8 cellular contexts compared by ENCODE assay signal in the genomic region with DNA sequence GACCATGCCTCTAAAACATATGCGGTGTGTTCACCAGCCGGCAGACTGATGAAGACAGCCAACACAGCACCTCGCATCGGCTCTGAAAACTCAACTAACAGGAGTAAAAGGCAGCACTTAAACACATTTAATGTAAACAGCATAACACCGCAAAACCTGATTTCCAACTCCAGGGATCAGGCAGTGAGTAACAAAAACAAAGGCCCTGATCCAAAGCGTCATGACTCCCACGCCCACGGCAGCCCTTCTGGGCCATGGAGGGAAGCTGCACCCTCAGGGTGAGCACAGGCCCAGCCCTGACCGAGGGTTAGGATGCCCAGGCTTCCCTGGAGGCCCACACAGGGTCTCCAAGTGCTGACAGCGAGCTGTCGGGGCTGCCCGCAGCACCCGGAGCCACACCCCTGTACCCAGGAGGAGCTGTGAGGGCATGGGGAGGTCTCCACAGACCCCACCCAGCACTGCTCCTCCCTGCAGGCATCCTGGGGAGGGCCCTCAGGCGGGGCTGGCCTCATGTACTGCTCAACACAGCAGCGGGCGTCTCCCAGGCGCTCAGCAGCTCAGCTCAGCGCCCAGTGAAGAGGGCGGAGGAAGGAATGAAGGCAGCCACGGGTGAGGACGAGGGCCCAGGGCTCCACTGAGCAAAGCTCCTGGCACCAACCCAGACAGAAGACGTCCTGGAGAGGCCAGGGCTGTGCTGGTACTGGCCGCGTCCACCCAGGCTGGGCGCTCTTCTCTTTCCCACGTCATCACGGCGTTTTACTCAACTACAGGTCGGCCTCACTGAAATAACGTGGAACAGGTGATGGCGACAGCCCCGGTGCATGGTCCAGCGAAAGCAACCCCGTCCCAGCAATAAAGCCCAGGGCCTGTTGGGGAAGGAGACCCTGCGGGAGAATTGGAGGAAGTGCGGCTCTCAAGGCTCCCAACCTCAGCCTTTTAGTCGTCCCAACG. TPM values are rescaled to one million over a fixed set of nuclear protein-coding genes. Genes with fewer than 3 reads are reported as not detected.
DNase-seq lines count a peak whose midpoint lies in the region; ATAC-seq and TF ChIP-seq lines count a peak whose summit lies in the region.

No MANE protein-coding gene starts in this region.

- H3K27me3 ChIP-seq in heart right ventricle (no peaks in the 10 kb centered on the region), A673 (replicated peaks; ENCODE audit: insufficient read depth, low read depth, low read length, poor library complexity) (no peaks in the 10 kb centered on the region)

- no TSS peak for BruUV-seq in A673 (replicated peaks; lab: Mats Ljungman, UMichigan)

- DNase-seq in HCEC 1CT (peak; percentile 69), heart right ventricle (no peak), A673 (ENCODE audit: low spot score) (no peak), globus pallidus (ENCODE audit: low spot score) (no peak), iPS-NIHi11 (ENCODE audit: low spot score) (no peak)

- peaks cover 48% of the 10 kb centered on the region for H3K36me3 Mint-ChIP-seq in activated T-helper 17 cell treated with anti-CD3 and anti-CD28 coated beads, Interleukin-2, amount 50 U/mL, for 72 hours (ENCODE audit: low read depth)

- H3K36me3 ChIP-seq in heart right ventricle (peaks cover 0 to 18% (median 0%) of the 10 kb centered on the region in 9 donors), A673 (ENCODE audit: insufficient read depth, low read length, poor library complexity, severe bottlenecking) (no peaks in the 10 kb centered on the region)

- ATAC-seq in activated T-helper 17 cell treated with anti-CD3 and anti-CD28 coated beads, Interleukin-2, amount 50 U/mL, for 72 hours (replicated peaks), result peak; percentile 24
- ATAC-seq in heart right ventricle, result peak; percentile 48 to 83 (median 70)
- ATAC-seq in HG02840 (IDR thresholded peaks at IDR 0.05; ENCODE audit: low FRiP score, unreplicated experiment), result no peak

- no peaks in the 10 kb centered on the region for H3K9me3 ChIP-seq in heart right ventricle
- H3K9me3 ChIP-seq in A673 (ENCODE audit: low read depth, low read length, poor library complexity, severe bottlenecking), result no peaks in the 10 kb centered on the region

- peaks cover 0 to 19% (median 3%) of the 10 kb centered on the region in 9 donors for H3K4me1 ChIP-seq in heart right ventricle
- H3K4me1 ChIP-seq in A673 (ENCODE audit: insufficient read depth, low read length, poor library complexity, severe bottlenecking), result peaks cover 5% of the 10 kb centered on the region

- POLR2A ChIA-PET in A673 (lab: Charles Lee; ENCODE audit: low non-redundant PET), result no interaction called here

- H3K27ac ChIP-seq in heart right ventricle (peak overlapping the region in 8 of 10 donors; percentile 24 to 52 (median 42)), skin epidermis (peak overlapping the region in 19 of 21 experiments; percentile 12 to 81 (median 57)), A673 (ENCODE audit: low read depth, low read length, poor library complexity, severe bottlenecking) (no peak overlapping the region)

- intact Hi-C loops in heart right ventricle (cut with DNase I) (loop anchor here in 1 of 10 donors (5.0 kb wide), 1 partner anchor 1526 kb away; no protein-coding TSS in a partner anchor), A673 (cut with micrococcal nuclease; ENCODE audit: unreplicated experiment) (no loop called here)

- H3K27ac Mint-ChIP-seq in activated T-helper 17 cell treated with anti-CD3 and anti-CD28 coated beads, Interleukin-2, amount 50 U/mL, for 72 hours, result no peak overlapping the region

- TF ChIP-seq CTCF in heart right ventricle (IDR thresholded peaks at IDR 0.05), result no peak
- TF ChIP-seq CTCF in A673 (conservative IDR thresholded peaks at IDR 0.05; ENCODE audit: low read depth, low read length), result no peak

- no peaks in the 10 kb centered on the region for H3K27me3 Mint-ChIP-seq in activated T-helper 17 cell treated with anti-CD3 and anti-CD28 coated beads, Interleukin-2, amount 50 U/mL, for 72 hours

- H3K4me3 Mint-ChIP-seq in activated T-helper 17 cell treated with anti-CD3 and anti-CD28 coated beads, Interleukin-2, amount 50 U/mL, for 72 hours, result no peak overlapping the region

- 80 to 86% methylated on average over 38 of the region's 38 CpGs for WGBS in heart right ventricle, 2 donors

- CTCF ChIA-PET in A673 (lab: Charles Lee), result no interaction called here

- no peak overlapping the region for H3K4me3 ChIP-seq in heart right ventricle
- no peak overlapping the region for H3K4me3 ChIP-seq in skin epidermis
- H3K4me3 ChIP-seq in A673 (ENCODE audit: low read depth, low read length, poor library complexity, severe bottlenecking), result no peak overlapping the region

- peaks cover 12% of the 10 kb centered on the region for H3K4me1 Mint-ChIP-seq in activated T-helper 17 cell treated with anti-CD3 and anti-CD28 coated beads, Interleukin-2, amount 50 U/mL, for 72 hours

- no peaks in the 10 kb centered on the region for H3K9me3 Mint-ChIP-seq in activated T-helper 17 cell treated with anti-CD3 and anti-CD28 coated beads, Interleukin-2, amount 50 U/mL, for 72 hours

RNA-seq across cellular contexts. Expression of gene RASA3, which starts 53.6 kb away (rescaled TPM):
- total RNA-seq in activated T-helper 17 cell treated with anti-CD3 and anti-CD28 coated beads, Interleukin-2, amount 50 U/mL, for 72 hours, result 10 to 100 TPM; 18.4 to 62.5 TPM
- total RNA-seq in heart right ventricle, result 10 to 100 TPM in 7 of 10 donors, 1 to 10 TPM in 3; 7.3 to 16.9 (median 10.6) TPM
- 1 to 10 TPM; 6.8 to 7.3 TPM for polyA plus RNA-seq in heart right ventricle
- total RNA-seq in A673 (2021), result 22.1 and 24.1 TPM in 2 replicates
